In the genomic region with DNA sequence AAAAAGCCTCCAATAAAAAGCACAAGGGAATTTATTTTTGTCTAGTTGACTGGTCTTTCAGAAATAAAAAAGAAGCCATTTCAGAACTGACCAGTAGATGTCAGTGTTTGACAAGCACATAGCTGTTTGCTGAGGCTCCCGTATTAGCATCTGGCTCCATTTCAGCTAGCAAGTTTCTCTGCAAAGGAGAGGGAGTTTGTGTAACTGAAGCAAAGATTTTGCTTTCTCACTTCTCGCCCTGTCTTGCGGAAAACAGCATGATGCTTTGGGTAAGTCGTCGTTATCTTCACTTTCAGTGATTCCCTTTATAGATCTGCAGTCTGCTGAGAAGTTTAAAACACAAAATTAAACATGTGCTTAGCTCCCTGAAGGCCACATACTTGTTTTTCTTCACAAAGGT, we compare ENCODE assay signal across 9 cellular contexts.
A peak's percentile ranks its signal among the peaks of the same experiment; 100 is the strongest.
DNase-seq lines count a peak whose midpoint lies in the region; ATAC-seq, FAIRE-seq and TF ChIP-seq lines count a peak whose summit lies in the region.
"Had no signal": no experiment of that assay in that cellular context is flagged by ENCODE, and none has a peak within 500 bp of the region (broad histone marks: within the 10 kb centered on the region; RNA-seq: fewer than 3 reads in every experiment).

No MANE protein-coding gene starts in this region.

- no peaks in the 10 kb centered on the region for H3K36me3 ChIP-seq in CD4-positive, CD25-positive, alpha-beta regulatory T cell (ENCODE audit: control insufficient read depth, insufficient read depth, low read length)

- H3K9me3 Mint-ChIP-seq in CD4-positive, CD25-positive, alpha-beta regulatory T cell: no peaks in the 10 kb centered on the region
- no peaks in the 10 kb centered on the region for H3K9me3 Mint-ChIP-seq in neural crest cell
- H3K9me3 Mint-ChIP-seq: activated B cell treated with CpG ODN at 0.5 μM for 24 hours had no signal

- no peaks in the 10 kb centered on the region for H3K27me3 Mint-ChIP-seq in CD4-positive, CD25-positive, alpha-beta regulatory T cell
- no peaks in the 10 kb centered on the region for H3K27me3 Mint-ChIP-seq in neural crest cell (ENCODE audit: low read depth)
- H3K27me3 Mint-ChIP-seq: activated B cell treated with CpG ODN at 0.5 μM for 24 hours had no signal

- no peak overlapping the region for H3K27ac ChIP-seq in CD4-positive, CD25-positive, alpha-beta regulatory T cell (ENCODE audit: insufficient read depth, low read length, poor library complexity, severe bottlenecking)
- H3K27ac ChIP-seq in VCaP: no peak overlapping the region

- TF ChIP-seq CTCF in VCaP (conservative IDR thresholded peaks at IDR 0.05): peak; percentile 70
- TF ChIP-seq CTCF in neural crest cell (conservative IDR thresholded peaks at IDR 0.05): peak; percentile 88

- peak overlapping the region in 1 of 3 donors; percentile 29 for H3K27ac Mint-ChIP-seq in CD4-positive, CD25-positive, alpha-beta regulatory T cell
- H3K27ac Mint-ChIP-seq in neural crest cell (ENCODE audit: unreplicated experiment): no peak overlapping the region
- H3K27ac Mint-ChIP-seq: activated B cell treated with CpG ODN at 0.5 μM for 24 hours had no signal

- H3K4me3 Mint-ChIP-seq in CD4-positive, CD25-positive, alpha-beta regulatory T cell: no peak overlapping the region
- no peak overlapping the region for H3K4me3 Mint-ChIP-seq in neural crest cell
- H3K4me3 Mint-ChIP-seq: activated B cell treated with CpG ODN at 0.5 μM for 24 hours had no signal

- H3K9me3 ChIP-seq in CD4-positive, CD25-positive, alpha-beta regulatory T cell (ENCODE audit: control insufficient read depth in 2 of 2, low read length in 2 of 2): no peaks in the 10 kb centered on the region

- H3K4me3 ChIP-seq in CD4-positive, CD25-positive, alpha-beta regulatory T cell (ENCODE audit: low read depth, low read length): peak overlapping the region; percentile 26

- peak in 2 of 3 donors; percentile 52 to 71 for DNase-seq in CD4-positive, CD25-positive, alpha-beta regulatory T cell
- DNase-seq in GM18507 (ENCODE audit: extremely low spot score, insufficient read length, low read depth) (peak; percentile 9), NCI-H2171 treated with DMSO at 0.1 percent for 48 hours (lab: John Stamatoyannopoulos, UW) (peak; percentile 39), fibroblast of gingiva (ENCODE audit: low read depth) (peak; percentile 71), neural crest cell (ENCODE audit: low read depth, low spot score) (peak; percentile 4), OCI-M2 (lab: John Stamatoyannopoulos, UW; ENCODE audit: unreplicated experiment) (no peak)
- DNase-seq: activated B cell treated with CpG ODN at 0.5 μM for 24 hours had no signal

- peak; percentile 46 to 57 for ATAC-seq in CD4-positive, CD25-positive, alpha-beta regulatory T cell (ENCODE audit: low read depth in 2 of 2)
- ATAC-seq in HG03066 (IDR thresholded peaks at IDR 0.05; ENCODE audit: low read depth, unreplicated experiment): peak; percentile 83

- H3K36me3 Mint-ChIP-seq in CD4-positive, CD25-positive, alpha-beta regulatory T cell: no peaks in the 10 kb centered on the region
- no peaks in the 10 kb centered on the region for H3K36me3 Mint-ChIP-seq in neural crest cell (ENCODE audit: low read depth)

- peaks cover 0 to 10% (median 0%) of the 10 kb centered on the region in 4 donors for H3K4me1 Mint-ChIP-seq in CD4-positive, CD25-positive, alpha-beta regulatory T cell
- H3K4me1 Mint-ChIP-seq in neural crest cell: peaks cover 5% of the 10 kb centered on the region
- H3K4me1 Mint-ChIP-seq: activated B cell treated with CpG ODN at 0.5 μM for 24 hours had no signal

- FAIRE-seq in GM18507 (lab: Jason Lieb, UNC): peak; percentile 91

- H3K4me1 ChIP-seq in CD4-positive, CD25-positive, alpha-beta regulatory T cell (ENCODE audit: control insufficient read depth, insufficient read depth, low read length, poor library complexity, severe bottlenecking): no peaks in the 10 kb centered on the region

- H3K27me3 ChIP-seq in CD4-positive, CD25-positive, alpha-beta regulatory T cell (ENCODE audit: control insufficient read depth, insufficient read depth, low read length): peaks cover 2% of the 10 kb centered on the region
